Comparison of ENCODE assay signal across 8 cellular contexts in genomic region chr5:9653811-9654210, GRCh38. TPM values are rescaled to one million over a fixed set of nuclear protein-coding genes. Genes with fewer than 3 reads are reported as not detected.
A peak's percentile ranks its signal among the peaks of the same experiment; 100 is the strongest.
DNase-seq lines count a peak whose midpoint lies in the region; ATAC-seq and TF ChIP-seq lines count a peak whose summit lies in the region.

No MANE protein-coding gene starts in this region.

- TF ChIP-seq POLR2A in IMR-90 (IDR thresholded peaks at IDR 0.05; ENCODE audit: low read depth, low read length) (no peak), heart left ventricle (IDR thresholded peaks at IDR 0.05) (no peak)

- H4K8ac ChIP-seq in IMR-90 (ENCODE audit: low read depth in 2 of 2, low read length in 2 of 2) = no peak overlapping the region

- TF ChIP-seq RAD21 in IMR-90 (IDR thresholded peaks at IDR 0.05; ENCODE audit: low read length) = peak; percentile 24; the same call in 1 of the 2 replicates

- no TSS peak for BruUV-seq in IMR-90 (replicated peaks; lab: Mats Ljungman, UMichigan)

- H3K4me1 ChIP-seq in IMR-90 (ENCODE audit: control insufficient read depth, insufficient read depth, low read length) (peaks cover 2% of the 10 kb centered on the region; the same call in 1 of the 2 replicates), heart left ventricle (peaks cover 0 to 19% (median 0%) of the 10 kb centered on the region in 12 donors)

- H3K4ac ChIP-seq in IMR-90 (ENCODE audit: low read depth, low read length) = no peak overlapping the region

- H3K56ac ChIP-seq in IMR-90 (ENCODE audit: extremely low read depth, insufficient read depth, low read length) = no peak overlapping the region

- no peak overlapping the region for H3K4me3 Mint-ChIP-seq in T-cell

- H3K18ac ChIP-seq in IMR-90 (ENCODE audit: low read depth, low read length) = no peak overlapping the region

- POLR2A ChIA-PET in IMR-90 (lab: Charles Lee; ENCODE audit: unreplicated experiment) = interaction anchor here (0.6 kb wide), 1 partner anchor 12 kb away, joined by 7 read pairs; no protein-coding TSS in a partner anchor
- POLR2A ChIA-PET in T-cell (lab: Charles Lee) = no interaction called here

- H3K27ac ChIP-seq in IMR-90 (ENCODE audit: insufficient read depth, low read length) (no peak overlapping the region), heart left ventricle (peak overlapping the region in 10 of 12 donors; percentile 22 to 82 (median 72))

- H3K36me3 Mint-ChIP-seq in T-cell = no peaks in the 10 kb centered on the region

- in situ Hi-C loops in IMR-90 (cut with MboI; ENCODE audit: low sequenced_read_pairs) = no loop called here

- H3K27me3 ChIP-seq in IMR-90 (ENCODE audit: control insufficient read depth, insufficient read depth, low read length) (no peaks in the 10 kb centered on the region), heart left ventricle (no peaks in the 10 kb centered on the region)

- H3K9me1 ChIP-seq in IMR-90 (ENCODE audit: insufficient read depth, low read length) = peaks cover 2% of the 10 kb centered on the region; the same call in 1 of the 2 replicates

- no peaks in the 10 kb centered on the region for H3K27me3 Mint-ChIP-seq in T-cell

- H2AFZ ChIP-seq in IMR-90 (replicated peaks; ENCODE audit: low read length, poor library complexity) = no peak overlapping the region

- H2AK9ac ChIP-seq in IMR-90 (replicated peaks; ENCODE audit: low read depth, low read length, poor library complexity) = no peak overlapping the region

- H3K23ac ChIP-seq in IMR-90 (ENCODE audit: low read depth, low read length) = no peak overlapping the region

- H3K4me3 ChIP-seq in IMR-90 (ENCODE audit: insufficient read depth, low read depth, low read length) (no peak overlapping the region), heart left ventricle (no peak overlapping the region)

- H3K4me1 Mint-ChIP-seq in T-cell = no peaks in the 10 kb centered on the region

- H3K36me3 ChIP-seq in IMR-90 (ENCODE audit: control insufficient read depth, insufficient read depth, low read length) (no peaks in the 10 kb centered on the region), heart left ventricle (no peaks in the 10 kb centered on the region)

- TF ChIP-seq CTCF in IMR-90 (conservative IDR thresholded peaks at IDR 0.05; ENCODE audit: low read depth, low read length) (no peak), heart left ventricle (IDR thresholded peaks at IDR 0.05) (no peak)

- intact Hi-C loops in IMR-90 (cut with micrococcal nuclease) = loop anchor here (5.0 kb wide), 1 partner anchor 43 kb away; no protein-coding TSS in a partner anchor
- intact Hi-C loops in heart left ventricle (cut with DNase I) = no loop called here

- peak overlapping the region; percentile 14 for H2BK5ac ChIP-seq in IMR-90 (ENCODE audit: low read depth, low read length, poor library complexity, severe bottlenecking)

- no peak overlapping the region for H4K5ac ChIP-seq in IMR-90 (ENCODE audit: low read depth, low read length)

- dilution Hi-C loops in IMR-90 (cut with HindIII; ENCODE audit: low sequenced_read_pairs, unreplicated experiment) = no loop called here

- no peak overlapping the region for H2AK5ac ChIP-seq in IMR-90 (ENCODE audit: low read depth, low read length)

- H3K4me2 ChIP-seq in IMR-90 (ENCODE audit: low read depth, low read length) = peak overlapping the region; percentile 56; the same call in 1 of the 2 replicates

- H3K27ac Mint-ChIP-seq in T-cell = no peak overlapping the region

- no peak overlapping the region for H3K14ac ChIP-seq in IMR-90 (replicated peaks; ENCODE audit: low read depth, low read length)

- ATAC-seq in GM21717 (IDR thresholded peaks at IDR 0.05; ENCODE audit: unreplicated experiment) (peak; percentile 92), IMR-90 (ENCODE audit: low read depth) (peak; percentile 95), heart left ventricle (peak; percentile 95 to 97 (median 96)), T-cell (replicated peaks in 1 of 4) (no peak)

- H2BK20ac ChIP-seq in IMR-90 (ENCODE audit: low read depth, low read length) = 0 out of 2 replicates have a peak overlapping the region, but pooled peaks have one; percentile 60

- no peaks in the 10 kb centered on the region for H3K79me1 ChIP-seq in IMR-90 (ENCODE audit: low read depth in 1 of 2, low read length in 2 of 2)

- H4K20me1 ChIP-seq in IMR-90 (ENCODE audit: insufficient read depth, low read length) = no peaks in the 10 kb centered on the region; the same call in 1 of the 2 replicates

- no peak overlapping the region for H2BK120ac ChIP-seq in IMR-90 (ENCODE audit: low read depth, low read length)

- peak; percentile 71 for DNase-seq in GM04503 (ENCODE audit: low read depth)
- peak; percentile 97 for DNase-seq in IMR-90
- peak; percentile 75 to 91 (median 83) for DNase-seq in heart left ventricle
- DNase-seq in UCSD-AML1 (lab: John Stamatoyannopoulos, UW; ENCODE audit: unreplicated experiment) = no peak
- no peak for DNase-seq in HuH-7 (ENCODE audit: low spot score)
- no peak for DNase-seq in T-cell
- no peak for DNase-seq in NCI-H2171 (lab: John Stamatoyannopoulos, UW)

- CTCF ChIA-PET in IMR-90 (lab: Yijun Ruan, JAX) = no interaction called here
- CTCF ChIA-PET in T-cell (lab: Charles Lee) = no interaction called here

- H3K9ac ChIP-seq in IMR-90 (ENCODE audit: low read depth, low read length) = no peak overlapping the region

- no peak overlapping the region for H4K91ac ChIP-seq in IMR-90 (ENCODE audit: insufficient read depth, low read depth, low read length)

- WGBS in IMR-90 (ENCODE audit: extremely low coverage in 2 of 2, insufficient read length in 1 of 2), 2 experiments = no CpG with 5 or more reads among the region's 2 CpGs
- 16 to 31% (median 24%) methylated on average over 2 of the region's 2 CpGs for WGBS in heart left ventricle, 4 donors

- peaks cover 0 to 7% (median 3%) of the 10 kb centered on the region in 3 donors for H3K9me3 Mint-ChIP-seq in T-cell

- H3K9me3 ChIP-seq in IMR-90 (ENCODE audit: control insufficient read depth, insufficient read depth, low read length) = no peaks in the 10 kb centered on the region
- peaks cover 0 to 4% (median 0%) of the 10 kb centered on the region in 12 donors for H3K9me3 ChIP-seq in heart left ventricle

- H2BK15ac ChIP-seq in IMR-90 (ENCODE audit: low read depth, low read length) = no peak overlapping the region

TF ChIP-seq in IMR-90, 13 proteins besides CTCF, POLR2A, EP300 and RAD21:
- TF ChIP-seq SMC3 (IDR thresholded peaks at IDR 0.05; ENCODE audit: low read depth, low read length) = peak; percentile 19; the same call in 1 of the 2 replicates
- TF ChIP-seq RFX5 (IDR thresholded peaks at IDR 0.05; ENCODE audit: low read depth, low read length) = no peak
- no peak; the same call in 1 of the 2 replicates for TF ChIP-seq CHD1 (IDR thresholded peaks at IDR 0.05; ENCODE audit: low read depth, low read length)
- TF ChIP-seq CEBPB (IDR thresholded peaks at IDR 0.05; ENCODE audit: low read depth, low read length) = peak; percentile 97
- TF ChIP-seq USF2 (IDR thresholded peaks at IDR 0.05; ENCODE audit: low read depth, low read length) = no peak
- no peak for TF ChIP-seq MXI1 (IDR thresholded peaks at IDR 0.05; ENCODE audit: borderline replicate concordance, low read depth, low read length)
- TF ChIP-seq BHLHE40 (IDR thresholded peaks at IDR 0.05; ENCODE audit: low read depth, low read length) = peak; percentile 93
- TF ChIP-seq FOS (IDR thresholded peaks at IDR 0.05; ENCODE audit: low read depth, low read length) = peak; percentile 94

RNA-seq across cellular contexts. Expression of gene TAS2R1, which starts 23.7 kb away (rescaled TPM):
- not detected in 2 replicates for total RNA-seq in IMR-90 (2012; rRNA removed)
- polyA plus RNA-seq in IMR-90 (2012; rRNA removed) = not detected in 2 replicates
- polyA plus RNA-seq in IMR-90 (2012; cell fraction: cytosol; rRNA removed) = not detected in 2 replicates
- polyA plus RNA-seq in IMR-90 (2012; cell fraction: nucleus; rRNA removed; ENCODE audit: low replicate concordance) = not detected in 2 replicates
- not detected for total RNA-seq in heart left ventricle
- polyA plus RNA-seq in heart left ventricle = not detected
- total RNA-seq in T-cell = not detected

Comparison
In these comparisons a context has a peak if more than half of its experiments do, and no peak if none do; other contexts are left out.
1. DNase-seq: peak in GM04503 (single experiment), IMR-90 (single experiment) and heart left ventricle (5 of 5); none in UCSD-AML1 (single experiment), HuH-7 (single experiment), T-cell (0 of 34) and NCI-H2171 (single experiment).
2. ATAC-seq: peak in GM21717 (single experiment), IMR-90 (single experiment) and heart left ventricle (4 of 4); none in T-cell (0 of 4).